ENCODE assay signal across 18 cellular contexts in genomic region chr11:121246769-121247035, GRCh38. TPM values are rescaled to one million over a fixed set of nuclear protein-coding genes. Genes with fewer than 3 reads are reported as not detected.
DNase-seq lines count a peak whose midpoint lies in the region; ATAC-seq, FAIRE-seq and TF ChIP-seq lines count a peak whose summit lies in the region.
"Had no signal": no experiment of that assay in that cellular context is flagged by ENCODE, and none has a peak within 500 bp of the region (broad histone marks: within the 10 kb centered on the region; RNA-seq: fewer than 3 reads in every experiment).

No MANE protein-coding gene starts in this region.

- H3K27ac ChIP-seq in GM23338 (ENCODE audit: low read depth) (no peak overlapping the region), HEK293 (ENCODE audit: extremely low read depth, low read depth, low read length) (no peak overlapping the region), K562 (ENCODE audit: extremely low read depth, low read depth, low read length) (no peak overlapping the region), neuronal stem cell (replicated peaks; ENCODE audit: low read length) (no peak overlapping the region)
- H3K27ac ChIP-seq: A549, C4-2B had no signal

- no TSS peak for BruUV-seq in K562 (replicated peaks; lab: Mats Ljungman, UMichigan)
- BruUV-seq in Caco-2 (replicated peaks; lab: Mats Ljungman, UMichigan) = no TSS peak

- H3K9ac ChIP-seq in K562 (ENCODE audit: insufficient read depth in 1 of 2, low read depth in 2 of 2, low read length in 2 of 2) (no peak overlapping the region), neuronal stem cell (ENCODE audit: low read depth, low read length, poor library complexity) (no peak overlapping the region)

- H3K36me3 ChIP-seq in GM23338 (ENCODE audit: insufficient read depth) (no peaks in the 10 kb centered on the region), HEK293 (ENCODE audit: control insufficient read depth in 2 of 2, insufficient read depth in 1 of 2, low read length in 2 of 2) (no peaks in the 10 kb centered on the region), K562 (ENCODE audit: control insufficient read depth, insufficient read depth, low read length) (no peaks in the 10 kb centered on the region), neuronal stem cell (replicated peaks in 1 of 2; ENCODE audit: control insufficient read depth in 2 of 2, insufficient read depth in 2 of 2, low read length in 2 of 2) (no peaks in the 10 kb centered on the region), Caco-2 (ENCODE audit: control insufficient read depth, insufficient read depth, low read length) (no peaks in the 10 kb centered on the region)
- H3K36me3 ChIP-seq: BE2C had no signal

- peaks cover 21% of the 10 kb centered on the region for H3K4me1 Mint-ChIP-seq in GM23338
- peaks cover 18% of the 10 kb centered on the region for H3K4me1 Mint-ChIP-seq in Caco-2 (ENCODE audit: low read depth, unreplicated experiment)

- H3K4me1 ChIP-seq in GM23338 (ENCODE audit: insufficient read depth) (0 out of 2 replicates have a peak, but pooled peaks cover 5% of the 10 kb centered on the region), HEK293 (ENCODE audit: control insufficient read depth, insufficient read depth, low read length) (no peaks in the 10 kb centered on the region), K562 (replicated peaks in 1 of 2; ENCODE audit: control insufficient read depth in 2 of 2, insufficient read depth in 2 of 2, low read length in 2 of 2) (peaks cover 0 to 9% of the 10 kb centered on the region in 2 experiments; a peak in 2 of 5 replicates), neuronal stem cell (ENCODE audit: control insufficient read depth in 2 of 2, insufficient read depth in 1 of 2, low read depth in 1 of 2, low read length in 2 of 2) (peaks cover 5 to 14% of the 10 kb centered on the region in 2 donors), Caco-2 (peaks cover 11% of the 10 kb centered on the region)
- H3K4me1 ChIP-seq: A549 had no signal

- no peak for TF ChIP-seq RAD21 in K562 (CRISPR knock-in tag; conservative IDR thresholded peaks at IDR 0.05 in 1 of 2, IDR thresholded peaks at IDR 0.05 in 1 of 2)

- CTCF ChIA-PET in HEK293 (lab: Yijun Ruan, JAX) = interaction anchor here (0.8 kb wide), 1 partner anchor 9 kb away, joined by 4 read pairs; no protein-coding TSS in a partner anchor
- CTCF ChIA-PET in K562 (lab: Yijun Ruan, JAX; ENCODE audit: low intra/inter-chr PET ratio) = no interaction called here
- CTCF ChIA-PET in Caco-2 (lab: Charles Lee) = interaction anchor here (0.5 kb wide), 1 partner anchor 206 kb away, joined by 3 read pairs; the partner anchor contains the start of gene SORL1

- H3K9me3 Mint-ChIP-seq in GM23338 = no peaks in the 10 kb centered on the region
- no peaks in the 10 kb centered on the region for H3K9me3 Mint-ChIP-seq in Caco-2 (ENCODE audit: unreplicated experiment)
- H3K9me3 Mint-ChIP-seq: CD4-positive, alpha-beta memory T cell had no signal

- H2BK15ac ChIP-seq in neuronal stem cell (ENCODE audit: low read length) = peak overlapping the region; percentile 68

- no peak overlapping the region for H2BK120ac ChIP-seq in neuronal stem cell (ENCODE audit: low read depth, low read length)

- H3K4me3 Mint-ChIP-seq in GM23338 (no peak overlapping the region), Caco-2 (ENCODE audit: unreplicated experiment) (no peak overlapping the region)
- H3K4me3 Mint-ChIP-seq: CD4-positive, alpha-beta memory T cell had no signal

- peak overlapping the region; percentile 47 for H3K14ac ChIP-seq in neuronal stem cell (ENCODE audit: low read length)

- H2AK5ac ChIP-seq in neuronal stem cell (ENCODE audit: low read depth, low read length) = no peak overlapping the region

- no peaks in the 10 kb centered on the region for H3K9me3 ChIP-seq in HEK293 (ENCODE audit: control insufficient read depth, insufficient read depth, low read depth, low read length)
- no peaks in the 10 kb centered on the region for H3K9me3 ChIP-seq in K562 (replicated peaks; ENCODE audit: control insufficient read depth, insufficient read depth, low read depth, low read length)
- peaks cover 0 to 10% of the 10 kb centered on the region in 2 donors for H3K9me3 ChIP-seq in neuronal stem cell (replicated peaks in 1 of 2; ENCODE audit: control insufficient read depth in 2 of 2, insufficient read depth in 1 of 2, low read depth in 1 of 2, low read length in 2 of 2)
- H3K9me3 ChIP-seq in Caco-2 = 0 out of 2 replicates have a peak, but pooled peaks cover 3% of the 10 kb centered on the region
- H3K9me3 ChIP-seq: A549, BE2C had no signal

- no peaks in the 10 kb centered on the region for H3K9me1 ChIP-seq in K562 (ENCODE audit: control insufficient read depth, insufficient read depth, low read length)

- no peaks in the 10 kb centered on the region for H3K9me2 ChIP-seq in GM23338 (ENCODE audit: insufficient read depth)

- no peaks in the 10 kb centered on the region for H3K79me1 ChIP-seq in neuronal stem cell (ENCODE audit: low read depth, low read length)

- in situ Hi-C loops in K562 (cut with MboI) = loop anchor here (10.0 kb wide), 1 partner anchor 348 kb away; no protein-coding TSS in a partner anchor

- intact Hi-C loops in K562 (cut with micrococcal nuclease) = no loop called here
- intact Hi-C loops in Caco-2 (cut with micrococcal nuclease; ENCODE audit: unreplicated experiment) = no loop called here

- H4K20me1 ChIP-seq in GM23338 (replicated peaks; ENCODE audit: insufficient read depth) = no peaks in the 10 kb centered on the region
- no peaks in the 10 kb centered on the region for H4K20me1 ChIP-seq in K562 (replicated peaks; ENCODE audit: control insufficient read depth, insufficient read depth, low read length)

- H3K27me3 ChIP-seq in GM23338 (ENCODE audit: insufficient read depth) (no peaks in the 10 kb centered on the region), K562 (ENCODE audit: control insufficient read depth in 2 of 2, insufficient read depth in 2 of 2, low read length in 2 of 2) (peaks cover 0 to 13% of the 10 kb centered on the region in 2 experiments; a peak in 1 of 5 replicates), neuronal stem cell (ENCODE audit: control insufficient read depth in 3 of 3, insufficient read depth in 3 of 3, low read depth in 1 of 3, low read length in 3 of 3) (no peaks in the 10 kb centered on the region), Caco-2 (replicated peaks; ENCODE audit: control insufficient read depth, insufficient read depth, low read length) (no peaks in the 10 kb centered on the region)
- H3K27me3 ChIP-seq: BE2C had no signal

- peaks cover 1% of the 10 kb centered on the region for H3K27me3 Mint-ChIP-seq in GM23338 (ENCODE audit: insufficient read depth, low read depth, poor library complexity)
- no peaks in the 10 kb centered on the region for H3K27me3 Mint-ChIP-seq in Caco-2 (ENCODE audit: insufficient read depth, unreplicated experiment)

- no peak overlapping the region for H3K4ac ChIP-seq in neuronal stem cell (ENCODE audit: low read length)

- no peaks in the 10 kb centered on the region for H3K36me3 Mint-ChIP-seq in GM23338 (ENCODE audit: low read depth)
- H3K36me3 Mint-ChIP-seq in Caco-2 (ENCODE audit: insufficient read depth, unreplicated experiment) = no peaks in the 10 kb centered on the region
- H3K36me3 Mint-ChIP-seq: CD4-positive, alpha-beta memory T cell had no signal

- H3K4me3 ChIP-seq in GM23338 (no peak overlapping the region), HEK293 (ENCODE audit: low read depth, low read length) (no peak overlapping the region), K562 (no peak overlapping the region), neuronal stem cell (ENCODE audit: low read length in 2 of 2) (no peak overlapping the region), Caco-2 (ENCODE audit: low read depth, low read length) (no peak overlapping the region)
- H3K4me3 ChIP-seq: A549 had no signal

- H3K4me2 ChIP-seq in GM23338 (no peak overlapping the region), K562 (ENCODE audit: insufficient read depth, low read length) (no peak overlapping the region), neuronal stem cell (ENCODE audit: insufficient read depth, low read length, poor library complexity, severe bottlenecking) (no peak overlapping the region)
- H3K4me2 ChIP-seq: A549 had no signal

- peak overlapping the region; percentile 70 for H4K8ac ChIP-seq in neuronal stem cell (ENCODE audit: low read depth, low read length)

- no peak for FAIRE-seq in K562 (lab: Jason Lieb, UNC)
- FAIRE-seq: A549, D721Med, G401.6, GM12891, H54 had no signal

- TF ChIP-seq EP300 in K562 (IDR thresholded peaks at IDR 0.05; ENCODE audit: low read length) = no peak

- TF ChIP-seq CTCF in GM23338 (conservative IDR thresholded peaks at IDR 0.05; ENCODE audit: low read depth in 2 of 2) (no peak), HEK293 (tag by site-specific recombination; IDR thresholded peaks at IDR 0.05) (no peak), K562 (IDR thresholded peaks at IDR 0.05 in 2 of 3, conservative IDR thresholded peaks at IDR 0.05 in 1 of 3; ENCODE audit: insufficient read depth in 2 of 3, low read depth in 1 of 3, low read length in 3 of 3) (no peak), Caco-2 (IDR thresholded peaks at IDR 0.05; ENCODE audit: insufficient read depth in 1 of 2, low read depth in 1 of 2, low read length in 1 of 2, severe bottlenecking in 1 of 2, unreplicated experiment in 1 of 2) (no peak)

- DNase-seq in GM23338 (ENCODE audit: low spot score) (no peak), K562 (ENCODE audit: extremely low read depth in 1 of 4, low spot score in 3 of 4) (no peak), neuronal stem cell (ENCODE audit: low spot score) (no peak), Caco-2 (no peak), NK-92 (lab: John Stamatoyannopoulos, UW; ENCODE audit: unreplicated experiment) (no peak), NCI-H1105 (lab: John Stamatoyannopoulos, UW) (no peak)
- DNase-seq: DMS153, DMS79 treated with DMSO at 0.1 percent for 48 hours, EL had no signal

- TF ChIP-seq POLR2A in K562 (conservative IDR thresholded peaks at IDR 0.05) = no peak

- no peak overlapping the region for H2BK12ac ChIP-seq in neuronal stem cell (ENCODE audit: low read length)

- POLR2A ChIA-PET in HEK293 (lab: Yijun Ruan, JAX) = interaction anchor here (2.1 kb wide), 1 partner anchor 46 kb away, joined by 7 read pairs; the partner anchor contains the start of gene SC5D
- POLR2A ChIA-PET in K562 (lab: Yijun Ruan, JAX) = interaction anchor here (0.6 to 1.6 kb wide), 3 partner anchors 9 to 132 kb away, joined by 3 to 8 read pairs (median 3); no protein-coding TSS in a partner anchor
- POLR2A ChIA-PET in Caco-2 (lab: Charles Lee) = no interaction called here

- ATAC-seq in GM23338 = no peak
- ATAC-seq in K562 = no peak
- ATAC-seq: A549 had no signal

- H3K79me2 ChIP-seq in GM23338 (replicated peaks; ENCODE audit: insufficient read depth) (no peaks in the 10 kb centered on the region), K562 (ENCODE audit: control insufficient read depth, insufficient read depth, low read length) (no peaks in the 10 kb centered on the region)

- H4K91ac ChIP-seq in neuronal stem cell (ENCODE audit: low read depth, low read length, poor library complexity) = no peak overlapping the region

- no peaks in the 10 kb centered on the region for H3F3A ChIP-seq in GM23338 (replicated peaks; ENCODE audit: low read depth)

- H2AFZ ChIP-seq in GM23338 (0 out of 2 replicates have a peak overlapping the region, but pooled peaks have one; percentile 49), K562 (ENCODE audit: low read depth, low read length) (peak overlapping the region; percentile 6; the same call in 1 of the 2 replicates), neuronal stem cell (ENCODE audit: low read length) (peak overlapping the region; percentile 78)

- no peak overlapping the region for H3K23ac ChIP-seq in neuronal stem cell (ENCODE audit: low read depth, low read length, poor library complexity)

- H2BK5ac ChIP-seq in neuronal stem cell (ENCODE audit: low read length) = no peak overlapping the region

- H3K18ac ChIP-seq in neuronal stem cell (ENCODE audit: low read length) = peak overlapping the region; percentile 50

- WGBS in K562 (ENCODE audit: insufficient coverage, low coverage, missing lambda C conversion rate) = 9% methylated on average over 3 of the region's 3 CpGs
- WGBS in neuronal stem cell (ENCODE audit: extremely low coverage in 2 of 2, insufficient read length in 2 of 2, insufficient replicate concordance in 1 of 2), 2 donors = no CpG with 5 or more reads among the region's 3 CpGs

- H3K27ac Mint-ChIP-seq in GM23338 (no peak overlapping the region; the same call in 1 of the 2 replicates), Caco-2 (ENCODE audit: unreplicated experiment) (no peak overlapping the region)
- H3K27ac Mint-ChIP-seq: CD4-positive, alpha-beta memory T cell had no signal

RNA-seq across cellular contexts. Expression of gene SC5D, which starts 45.9 kb away (rescaled TPM):
- 118 and 138 TPM in 2 replicates for total RNA-seq in GM23338 (2014; rRNA removed; shearing (Covaris generic))
- polyA plus RNA-seq in GM23338 (2016; fragmentation: Nextera tagmentation; extraction: Ambion mirVana) (66.7 and 79.0 TPM in 2 replicates), K562 (2011; rRNA removed) (49.2 and 84.0 TPM in 2 replicates), K562 (2014; fragmentation: Illumina TruSeq; extraction: Trizol) (19.5 and 23.9 TPM in 2 replicates), K562 (2014; fragmentation: Nextera tagmentation; extraction: Ambion mirVana) (10 to 100 TPM; 17.4 to 20.3 TPM), K562 (2014; rRNA removed) (15.2 and 19.8 TPM in 2 replicates)
- 49.8 and 77.7 TPM in 2 replicates for total RNA-seq in K562 (2011; cell fraction: chromatin; rRNA removed; ENCODE audit: low replicate concordance)
- 44.7 and 62.4 TPM in 2 replicates for total RNA-seq in K562 (2011; cell fraction: nucleolus; rRNA removed)
- 83.0 and 88.7 TPM in 2 replicates for total RNA-seq in K562 (2011; cell fraction: nucleoplasm; rRNA removed)
- total RNA-seq in K562 (2014; rRNA removed) (7.6 and 9.9 TPM in 2 replicates), K562 (2014; rRNA removed; fragmentation: Illumina TruSeq; extraction: Trizol) (18.0 and 20.3 TPM in 2 replicates), K562 (2015; rRNA removed; fragmentation: Illumina TruSeq; extraction: Trizol) (14.7 and 16.1 TPM in 2 replicates), K562 (2021) (12.0 and 13.8 TPM in 2 replicates), Caco-2 (2022) (106 and 126 TPM in 2 replicates)
- 15.9 and 24.3 TPM in 2 replicates for polyA plus RNA-seq in K562 (2011; cell fraction: cytosol; rRNA removed)
- polyA plus RNA-seq in K562 (2011; cell fraction: nucleus; rRNA removed) = 22.4 and 29.3 TPM in 2 replicates
- polyA plus RNA-seq in K562 (2012) = 17.8 and 51.5 TPM in 2 replicates
- 41.8 and 79.6 TPM in 2 replicates for polyA minus RNA-seq in K562 (2011; rRNA and poly(A)+ RNA removed)
- polyA minus RNA-seq in K562 (2011; cell fraction: cytosol; rRNA and poly(A)+ RNA removed) = 13.2 and 23.8 TPM in 2 replicates
- polyA minus RNA-seq in K562 (2011; cell fraction: nucleus; rRNA and poly(A)+ RNA removed) = 11.6 and 16.3 TPM in 2 replicates
- 69.6 TPM for polyA plus RNA-seq in neuronal stem cell (2013, experiment 1 of 2)
- 67.4 TPM for polyA plus RNA-seq in neuronal stem cell (2013, experiment 2 of 2)

Comparison
In these comparisons a context has a peak if more than half of its experiments do, and no peak if none do; other contexts are left out.
1. H2AFZ ChIP-seq: peak in every context shown above with its lines; median percentile 78 in neuronal stem cell; 49 in GM23338; 6 in K562.